ENCODE assay signal across 12 cellular contexts in genomic region chr6:35185302-35185681, GRCh38. TPM values are rescaled to one million over a fixed set of nuclear protein-coding genes. Genes with fewer than 3 reads are reported as not detected.
A peak's percentile ranks its signal among the peaks of the same experiment; 100 is the strongest.
DNase-seq lines count a peak whose midpoint lies in the region; ATAC-seq and TF ChIP-seq lines count a peak whose summit lies in the region.
"Had no signal": no experiment of that assay in that cellular context is flagged by ENCODE, and none has a peak within 500 bp of the region (broad histone marks: within the 10 kb centered on the region; RNA-seq: fewer than 3 reads in every experiment).

No MANE protein-coding gene starts in this region.

- H3K36me3 ChIP-seq in ascending aorta (no peaks in the 10 kb centered on the region), skeletal muscle satellite cell (ENCODE audit: insufficient read depth, low read length) (no peaks in the 10 kb centered on the region)
- H3K36me3 ChIP-seq: sigmoid colon had no signal

- H3K4me2 ChIP-seq in skeletal muscle satellite cell (ENCODE audit: low read length): peak overlapping the region; percentile 31

- H3K27me3 ChIP-seq in ascending aorta (no peaks in the 10 kb centered on the region), skeletal muscle satellite cell (ENCODE audit: control insufficient read depth, insufficient read depth, low read length) (no peaks in the 10 kb centered on the region)
- H3K27me3 ChIP-seq: sigmoid colon had no signal

- H3K4me3 ChIP-seq in ascending aorta: no peak overlapping the region
- H3K4me3 ChIP-seq in skeletal muscle satellite cell (ENCODE audit: low read length): no peak overlapping the region
- H3K4me3 ChIP-seq: sigmoid colon had no signal

- DNase-seq in HK-2 (ENCODE audit: unreplicated experiment) (peak; percentile 10), ascending aorta (ENCODE audit: low spot score in 2 of 2) (peak in 1 of 2 donors; percentile 84), left ventricle myocardium superior (peak; percentile 80), posterior vena cava (ENCODE audit: low spot score) (no peak)
- no peak for DNase-seq in activated naive CD4-positive, alpha-beta T cell treated with anti-CD3 and anti-CD28 coated beads, Interleukin-2, amount 50 U/mL, for 16 hours
- DNase-seq: DMS 273 treated with DMSO at 0.1 percent for 48 hours, foreskin keratinocyte, NCI-H1436, sigmoid colon had no signal

- H3K9me3 ChIP-seq in ascending aorta (no peaks in the 10 kb centered on the region), skeletal muscle satellite cell (replicated peaks; ENCODE audit: low read length) (no peaks in the 10 kb centered on the region)
- H3K9me3 ChIP-seq: sigmoid colon had no signal

- no peak overlapping the region for H3K9ac ChIP-seq in skeletal muscle satellite cell (ENCODE audit: low read depth, low read length)

- intact Hi-C loops in ascending aorta (cut with DNase I) (no loop called here), left ventricle myocardium superior (cut with micrococcal nuclease) (no loop called here), posterior vena cava (cut with DNase I) (no loop called here)

- peak; percentile 81 for ATAC-seq in left ventricle myocardium superior
- ATAC-seq in HG03469 (IDR thresholded peaks at IDR 0.05; ENCODE audit: unreplicated experiment): no peak
- ATAC-seq in HG03159 (IDR thresholded peaks at IDR 0.05; ENCODE audit: unreplicated experiment): no peak
- ATAC-seq: foreskin keratinocyte had no signal

- H3K4me1 ChIP-seq in ascending aorta (peaks cover 5 to 48% of the 10 kb centered on the region in 2 donors), skeletal muscle satellite cell (ENCODE audit: control insufficient read depth, insufficient read depth, low read length) (peaks cover 52% of the 10 kb centered on the region)

- TF ChIP-seq CTCF in ascending aorta (IDR thresholded peaks at IDR 0.05): no peak

- peak overlapping the region; percentile 91 to 94 for H3K27ac ChIP-seq in ascending aorta
- H3K27ac ChIP-seq: foreskin keratinocyte, sigmoid colon had no signal

RNA-seq across cellular contexts. Expression of gene SCUBE3, which starts 28.5 kb away (rescaled TPM):
- 29.5 TPM for total RNA-seq in ascending aorta
- total RNA-seq in left ventricle myocardium superior: 3.5 TPM
- 97.8 and 149 TPM in 2 replicates for total RNA-seq in skeletal muscle satellite cell (2012; rRNA removed)
- 10 to 100 TPM; 15.2 to 50.1 TPM for total RNA-seq in posterior vena cava
- total RNA-seq: foreskin keratinocyte had no signal

RNA-seq across cellular contexts. Expression of gene TCP11, which starts 44.2 kb away (rescaled TPM):
- total RNA-seq in ascending aorta (0.43 TPM), left ventricle myocardium superior (not detected), posterior vena cava (not detected)
- total RNA-seq in skeletal muscle satellite cell (2012; rRNA removed): 0.25 and 0.44 TPM in 2 replicates
- total RNA-seq: foreskin keratinocyte had no signal

Comparison
In these comparisons a context has a peak if more than half of its experiments do, and no peak if none do; other contexts are left out.
1. DNase-seq: peak in HK-2 (single experiment) and left ventricle myocardium superior (single experiment); none in posterior vena cava (single experiment) and activated naive CD4-positive, alpha-beta T cell treated with anti-CD3 and anti-CD28 coated beads, Interleukin-2, amount 50 U/mL, for 16 hours (single experiment).